In the genomic region with DNA sequence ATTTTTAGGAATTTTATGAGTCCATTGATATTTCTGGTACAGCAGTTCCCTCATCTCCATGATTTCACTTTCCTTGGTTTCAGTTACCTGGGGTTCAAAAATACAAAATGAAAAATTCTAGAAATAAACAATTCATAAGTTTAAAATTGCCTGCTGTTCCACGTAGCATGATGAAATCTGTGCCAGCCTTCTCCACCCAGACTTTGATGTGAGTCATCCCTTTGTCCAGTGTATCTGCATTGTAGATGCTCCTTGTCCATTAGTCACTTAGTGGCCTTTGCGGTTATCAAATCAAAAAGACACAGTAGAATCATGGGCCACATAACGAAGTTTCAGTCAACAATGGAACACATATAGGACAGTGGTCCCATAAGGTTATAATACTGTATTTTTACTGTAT, we compare ENCODE assay signal across 16 cellular contexts.
DNase-seq lines count a peak whose midpoint lies in the region; ATAC-seq, FAIRE-seq and TF ChIP-seq lines count a peak whose summit lies in the region.
"Had no signal": no experiment of that assay in that cellular context is flagged by ENCODE, and none has a peak within 500 bp of the region (broad histone marks: within the 10 kb centered on the region; RNA-seq: fewer than 3 reads in every experiment).

No MANE protein-coding gene starts in this region.

- FAIRE-seq in H54 (lab: Jason Lieb, UNC), result peak; percentile 91
- FAIRE-seq: K562 had no signal

- peaks cover 4% of the 10 kb centered on the region for H3K4me1 Mint-ChIP-seq in glutamatergic neuron (ENCODE audit: low read depth, unreplicated experiment)

- ATAC-seq in SK-N-SH treated with all-trans-retinoic acid at 6 μM for 48 hours, result peak; percentile 11; the same call in 2 of the 3 replicates
- ATAC-seq: activated naive CD8-positive, alpha-beta T cell treated with anti-CD3 and anti-CD28 coated beads, Interleukin-2, amount 50 U/mL, for 24 hours; K562; left lobe of liver had no signal

- peak overlapping the region; percentile 54 for H3K27ac ChIP-seq in smooth muscle cell (ENCODE audit: low read depth)
- H3K27ac ChIP-seq in coronary artery, result no peak overlapping the region
- H3K27ac ChIP-seq: dorsolateral prefrontal cortex, sigmoid colon, SJCRH30 had no signal

- WGBS in smooth muscle cell (ENCODE audit: low lambda C conversion rate), result 59% methylated on average over 3 of the region's 3 CpGs

- H3F3A ChIP-seq in smooth muscle cell (ENCODE audit: low read depth), result no peaks in the 10 kb centered on the region

- H3K4me1 ChIP-seq in smooth muscle cell (ENCODE audit: low read depth), result no peaks in the 10 kb centered on the region
- H3K4me1 ChIP-seq: sigmoid colon, SJCRH30 had no signal

- no peak overlapping the region for H3K9ac ChIP-seq in smooth muscle cell (ENCODE audit: low read depth)

- no peaks in the 10 kb centered on the region for H3K27me3 ChIP-seq in smooth muscle cell (ENCODE audit: low read depth)
- H3K27me3 ChIP-seq: dorsolateral prefrontal cortex, sigmoid colon, SJCRH30 had no signal

- TF ChIP-seq CTCF in smooth muscle cell (IDR thresholded peaks at IDR 0.05; ENCODE audit: borderline replicate concordance, insufficient read depth, poor library complexity, severe bottlenecking) (no peak), coronary artery (IDR thresholded peaks at IDR 0.05) (no peak), glutamatergic neuron (IDR thresholded peaks at IDR 0.05; ENCODE audit: partially characterized antibody, unreplicated experiment) (no peak)

- no peak for TF ChIP-seq POLR2A in H54 (IDR thresholded peaks at IDR 0.05; ENCODE audit: low read depth, low read length)

- no peak overlapping the region for H3K4me2 ChIP-seq in smooth muscle cell

- H4K20me1 ChIP-seq in smooth muscle cell (ENCODE audit: low read depth), result no peaks in the 10 kb centered on the region

- H3K27me3 Mint-ChIP-seq in glutamatergic neuron (ENCODE audit: unreplicated experiment), result no peaks in the 10 kb centered on the region
- H3K27me3 Mint-ChIP-seq: activated B cell treated with CpG ODN at 0.5 μM for 24 hours; activated naive CD8-positive, alpha-beta T cell treated with anti-CD3 and anti-CD28 coated beads, Interleukin-2, amount 50 U/mL, for 24 hours had no signal

- no peak overlapping the region for H3K4me3 ChIP-seq in smooth muscle cell
- no peak overlapping the region for H3K4me3 ChIP-seq in coronary artery
- H3K4me3 ChIP-seq: dorsolateral prefrontal cortex, K562, sigmoid colon, SJCRH30 had no signal

- no peaks in the 10 kb centered on the region for H3K36me3 Mint-ChIP-seq in glutamatergic neuron (ENCODE audit: unreplicated experiment)

- DNase-seq in H54 (ENCODE audit: insufficient read length, low spot score), result peak; percentile 54
- peak; percentile 65 for DNase-seq in fibroblast of peridontal ligament (ENCODE audit: extremely low read depth)
- no peak for DNase-seq in smooth muscle cell (lab: John Stamatoyannopoulos, UW; ENCODE audit: unreplicated experiment)
- no peak for DNase-seq in coronary artery (ENCODE audit: low spot score)
- no peak for DNase-seq in NCI-H187 treated with DMSO at 0.1 percent for 48 hours (lab: John Stamatoyannopoulos, UW)
- DNase-seq in glutamatergic neuron, result no peak
- DNase-seq: activated B cell treated with CpG ODN at 0.5 μM for 24 hours; activated naive CD8-positive, alpha-beta T cell treated with anti-CD3 and anti-CD28 coated beads, Interleukin-2, amount 50 U/mL, for 24 hours; Calu3; dorsolateral prefrontal cortex; NCI-H1694 treated with DMSO at 0.1 percent for 48 hours; sigmoid colon; SJCRH30 had no signal

- no peaks in the 10 kb centered on the region for H3K36me3 ChIP-seq in smooth muscle cell (ENCODE audit: low read depth)
- H3K36me3 ChIP-seq: sigmoid colon, SJCRH30 had no signal

- peaks cover 2% of the 10 kb centered on the region for H3K9me3 Mint-ChIP-seq in glutamatergic neuron (ENCODE audit: unreplicated experiment)

- no peak overlapping the region for H2AFZ ChIP-seq in smooth muscle cell (ENCODE audit: low read depth)

- no peaks in the 10 kb centered on the region for H3K79me2 ChIP-seq in smooth muscle cell (ENCODE audit: low read depth)

- H3K4me3 Mint-ChIP-seq in glutamatergic neuron (ENCODE audit: unreplicated experiment), result no peak overlapping the region
- H3K4me3 Mint-ChIP-seq: activated B cell treated with CpG ODN at 0.5 μM for 24 hours; activated naive CD8-positive, alpha-beta T cell treated with anti-CD3 and anti-CD28 coated beads, Interleukin-2, amount 50 U/mL, for 24 hours had no signal

- H3K9me3 ChIP-seq in smooth muscle cell (replicated peaks; ENCODE audit: low read depth), result no peaks in the 10 kb centered on the region
- H3K9me3 ChIP-seq: sigmoid colon, SJCRH30 had no signal

- H3K27ac Mint-ChIP-seq in glutamatergic neuron (ENCODE audit: unreplicated experiment), result no peak overlapping the region
- H3K27ac Mint-ChIP-seq: activated B cell treated with CpG ODN at 0.5 μM for 24 hours; activated naive CD8-positive, alpha-beta T cell treated with anti-CD3 and anti-CD28 coated beads, Interleukin-2, amount 50 U/mL, for 24 hours had no signal

TF ChIP-seq in SK-N-SH treated with all-trans-retinoic acid at 6 μM for 48 hours, 23 proteins besides CTCF, POLR2A, EP300 and RAD21:
- TF ChIP-seq ISL1 (CRISPR knock-in tag; IDR thresholded peaks at IDR 0.05) (peak; percentile 36; the same call in 1 of the 2 replicates), CSRNP3 (CRISPR knock-in tag; IDR thresholded peaks at IDR 0.05) (no peak)

Comparison
In these comparisons a context has a peak if more than half of its experiments do, and no peak if none do; other contexts are left out.
1. DNase-seq: peak in H54 (single experiment) and fibroblast of peridontal ligament (single experiment); none in smooth muscle cell (single experiment), coronary artery (single experiment), NCI-H187 treated with DMSO at 0.1 percent for 48 hours (single experiment) and glutamatergic neuron (single experiment).